ENCODE assay signal across 1 cellular context in genomic region chr5:128695791-128696520, GRCh38.
TF ChIP-seq lines count a peak whose summit lies in the region.

No MANE protein-coding gene starts in this region.

TF ChIP-seq in HEK293, 187 proteins besides CTCF, POLR2A, EP300 and RAD21 (continued from another document):
- TF ChIP-seq ZNF148 (tag by site-specific recombination; IDR thresholded peaks at IDR 0.05; ENCODE audit: borderline replicate concordance), result no peak
